In genomic region chr9:131167936-131168335, GRCh38 we compare ENCODE assay signal across 20 cellular contexts.
"Had no signal": no experiment of that assay in that cellular context is flagged by ENCODE, and none has a peak within 500 bp of the region (broad histone marks: within the 10 kb centered on the region; RNA-seq: fewer than 3 reads in every experiment).

No MANE protein-coding gene starts in this region.

- H3K4me1 Mint-ChIP-seq: immature natural killer cell; nephron progenitor cell; stimulated activated naive B cell treated with anti-CD40 and anti-IgM and Interleukin-4, amounts not matched to agents 10 μg/mL and 1 μg/mL and 100 μg/mL, for 72 hours had no signal

- H3K4me3 ChIP-seq: colonic mucosa, left ventricle myocardium inferior, lung, sigmoid colon, skin epidermis, thoracic aorta, transverse colon had no signal

- H3K27me3 Mint-ChIP-seq: naive B cell; stimulated activated naive B cell treated with anti-CD40 and anti-IgM and Interleukin-4, amounts not matched to agents 10 μg/mL and 1 μg/mL and 100 μg/mL, for 72 hours; stimulated activated naive CD8-positive, alpha-beta T cell treated with anti-CD3 and anti-CD28 coated beads, Interleukin-15, amount 100 ng/mL, for 72 hours had no signal

- ATAC-seq: esophagus mucosa; stimulated activated naive B cell treated with anti-CD40 and anti-IgM and Interleukin-4, amounts not matched to agents 10 μg/mL and 1 μg/mL and 100 μg/mL, for 72 hours; stimulated activated naive CD8-positive, alpha-beta T cell treated with anti-CD3 and anti-CD28 coated beads, Interleukin-15, amount 100 ng/mL, for 72 hours had no signal

- H3K27me3 ChIP-seq: colonic mucosa, sigmoid colon, transverse colon had no signal

- H3K9me3 Mint-ChIP-seq: immature natural killer cell; naive B cell; nephron progenitor cell; stimulated activated naive B cell treated with anti-CD40 and anti-IgM and Interleukin-4, amounts not matched to agents 10 μg/mL and 1 μg/mL and 100 μg/mL, for 72 hours; stimulated activated naive CD8-positive, alpha-beta T cell treated with anti-CD3 and anti-CD28 coated beads, Interleukin-15, amount 100 ng/mL, for 72 hours had no signal

- H3K4me3 Mint-ChIP-seq: immature natural killer cell; naive B cell; nephron progenitor cell; stimulated activated naive B cell treated with anti-CD40 and anti-IgM and Interleukin-4, amounts not matched to agents 10 μg/mL and 1 μg/mL and 100 μg/mL, for 72 hours; stimulated activated naive CD8-positive, alpha-beta T cell treated with anti-CD3 and anti-CD28 coated beads, Interleukin-15, amount 100 ng/mL, for 72 hours had no signal

- DNase-seq: colonic mucosa; dermis blood vessel endothelial cell; immature natural killer cell; left ventricle myocardium inferior; mesendoderm; naive B cell; nephron progenitor cell; sigmoid colon; stimulated activated CD4-positive, alpha-beta T cell treated with anti-CD3 and anti-CD28 coated beads, Interleukin-2, amount 100 ng/mL, for 24 hours; stimulated activated CD4-positive, alpha-beta T cell treated with anti-CD3 and anti-CD28 coated beads, Interleukin-4, amount 100 ng/mL, for 4 hours; stimulated activated naive B cell treated with anti-CD40 and anti-IgM and Interleukin-4, amounts not matched to agents 10 μg/mL and 1 μg/mL and 100 μg/mL, for 72 hours; stimulated activated naive CD8-positive, alpha-beta T cell treated with anti-CD3 and anti-CD28 coated beads, Interleukin-15, amount 100 ng/mL, for 72 hours; transverse colon had no signal

- H3K9me3 ChIP-seq: colonic mucosa, left ventricle myocardium inferior, sigmoid colon, thoracic aorta, transverse colon had no signal

- H3K27ac ChIP-seq: colonic mucosa, left ventricle myocardium inferior, sigmoid colon, skin epidermis, thoracic aorta had no signal

- FAIRE-seq: endometrium, frontal cortex, keratinocyte had no signal

- H3K36me3 ChIP-seq: colonic mucosa had no signal

- H3K27ac Mint-ChIP-seq: naive B cell; nephron progenitor cell; stimulated activated naive B cell treated with anti-CD40 and anti-IgM and Interleukin-4, amounts not matched to agents 10 μg/mL and 1 μg/mL and 100 μg/mL, for 72 hours; stimulated activated naive CD8-positive, alpha-beta T cell treated with anti-CD3 and anti-CD28 coated beads, Interleukin-15, amount 100 ng/mL, for 72 hours had no signal

- H3K4me1 ChIP-seq: colonic mucosa had no signal
